ENCODE assay signal across 8 cellular contexts in genomic region chr7:152436279-152437147, GRCh38. TPM values are rescaled to one million over a fixed set of nuclear protein-coding genes. Genes with fewer than 3 reads are reported as not detected.
A peak's percentile ranks its signal among the peaks of the same experiment; 100 is the strongest.
DNase-seq lines count a peak whose midpoint lies in the region; ATAC-seq, FAIRE-seq and TF ChIP-seq lines count a peak whose summit lies in the region.

No MANE protein-coding gene starts in this region.

- DNase-seq in AG08395 (ENCODE audit: low spot score) (peak; percentile 96), NCI-H226 (peak; percentile 88), cerebellum (ENCODE audit: low spot score) (peak; percentile 94), kidney (peak; percentile 98)
- DNase-seq in activated CD4-positive, CD25-positive, alpha-beta regulatory T cell treated with anti-CD3 and anti-CD28 coated beads, Interleukin-2, amount 50 U/mL, for 72 hours, result peak; percentile 85
- peak; percentile 89 for DNase-seq in stimulated activated CD4-positive, alpha-beta T cell treated with anti-CD3 and anti-CD28 coated beads, Interleukin-15, amount 100 ng/mL, for 1 hour (ENCODE audit: low read depth in 1 of 2, low spot score in 1 of 2)

- peaks cover 2 to 9% of the 10 kb centered on the region in 2 donors for H3K4me1 ChIP-seq in kidney (ENCODE audit: control insufficient read depth in 1 of 2, insufficient read depth in 1 of 2, low read depth in 1 of 2, low read length in 2 of 2)

- H3K36me3 ChIP-seq in kidney (ENCODE audit: control insufficient read depth in 1 of 2, insufficient read depth in 2 of 2, low read length in 2 of 2), result no peaks in the 10 kb centered on the region

- no peak for TF ChIP-seq CTCF in kidney (IDR thresholded peaks at IDR 0.05; ENCODE audit: borderline replicate concordance, extremely low read depth, insufficient read depth)

- peak overlapping the region; percentile 91 to 96 for H3K27ac ChIP-seq in kidney (ENCODE audit: low read depth in 2 of 2, low read length in 2 of 2)

- H3K9ac ChIP-seq in kidney (ENCODE audit: low read length in 2 of 2), result peak overlapping the region; percentile 73 to 78

- H3K4me3 ChIP-seq in kidney (ENCODE audit: low read length in 2 of 2), result peak overlapping the region; percentile 72 to 82

- ATAC-seq in GM18907 (IDR thresholded peaks at IDR 0.05; ENCODE audit: unreplicated experiment), result peak; percentile 62
- peak; percentile 46 for ATAC-seq in HG03139 (IDR thresholded peaks at IDR 0.05; ENCODE audit: unreplicated experiment)

- FAIRE-seq in kidney (lab: Jason Lieb, UNC), result no peak

- intact Hi-C loops in kidney (cut with DNase I), result no loop called here

- no peaks in the 10 kb centered on the region for H3K9me3 ChIP-seq in kidney (ENCODE audit: control insufficient read depth in 1 of 2, low read length in 2 of 2)

RNA-seq across cellular contexts. Expression of gene KMT2C, which starts 0.7 kb away (rescaled TPM):
- 93.8 TPM for total RNA-seq in cerebellum
- 102 TPM for total RNA-seq in kidney
- 4.8 TPM for polyA plus RNA-seq in kidney (ENCODE audit: insufficient read depth, low read depth, low replicate concordance)

Comparison
In these comparisons a context has a peak if more than half of its experiments do, and no peak if none do; other contexts are left out.
1. Peak in every context shown above with its lines: DNase-seq, ATAC-seq, H3K4me3 ChIP-seq and H3K27ac ChIP-seq.